Comparison of ENCODE assay signal across 1 cellular context in the genomic region with DNA sequence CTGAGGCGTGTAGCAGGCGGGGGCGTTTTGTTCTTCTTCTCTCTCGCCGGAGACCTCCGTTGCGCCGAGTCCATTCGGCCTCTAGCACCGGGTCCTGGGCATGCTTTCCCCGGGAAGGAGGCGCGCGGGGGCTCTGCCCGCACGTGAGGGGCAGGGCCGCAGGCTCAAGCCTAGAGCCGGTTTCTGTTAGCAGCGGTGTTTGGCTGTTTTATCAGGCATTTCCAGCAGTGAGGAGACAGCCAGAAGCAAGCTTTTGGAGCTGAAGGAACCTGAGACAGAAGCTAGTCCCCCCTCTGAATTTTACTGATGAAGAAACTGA.
A peak's percentile ranks its signal among the peaks of the same experiment; 100 is the strongest.
TF ChIP-seq lines count a peak whose summit lies in the region.

No MANE protein-coding gene starts in this region.

TF ChIP-seq in HepG2, 621 proteins besides CTCF, POLR2A, EP300 and RAD21 (continued from another document):
- TF ChIP-seq THAP9 (CRISPR knock-in tag; IDR thresholded peaks at IDR 0.05; ENCODE audit: borderline replicate concordance) (0 out of 2 replicates have a peak, but pooled peaks have one; percentile 27), ZFP36L2 (CRISPR knock-in tag; IDR thresholded peaks at IDR 0.05) (no peak), MATR3 (CRISPR knock-in tag; IDR thresholded peaks at IDR 0.05) (no peak), GABPA (IDR thresholded peaks at IDR 0.05; ENCODE audit: low read depth, low read length) (no peak), GABPA (CRISPR knock-in tag; IDR thresholded peaks at IDR 0.05; ENCODE audit: low read depth) (no peak), ZNF607 (CRISPR knock-in tag; IDR thresholded peaks at IDR 0.05; ENCODE audit: borderline replicate concordance) (no peak), ZNF282 (IDR thresholded peaks at IDR 0.05; ENCODE audit: partially characterized antibody) (no peak), RBM39 (IDR thresholded peaks at IDR 0.05; ENCODE audit: low read depth, low read length, poor library complexity, severe bottlenecking) (no peak), ZNF24 (IDR thresholded peaks at IDR 0.05) (no peak), ZFP91 (CRISPR knock-in tag; IDR thresholded peaks at IDR 0.05; ENCODE audit: borderline replicate concordance) (peak; percentile 33; the same call in 1 of the 2 replicates), NKX3-1 (CRISPR knock-in tag; IDR thresholded peaks at IDR 0.05) (no peak), KDM6A (CRISPR knock-in tag; IDR thresholded peaks at IDR 0.05; ENCODE audit: low read depth) (no peak), KLF13 (CRISPR knock-in tag; IDR thresholded peaks at IDR 0.05) (0 out of 2 replicates have a peak, but pooled peaks have one; percentile 4), FOSL1 (CRISPR knock-in tag; IDR thresholded peaks at IDR 0.05; ENCODE audit: borderline replicate concordance) (no peak), HNRNPK (IDR thresholded peaks at IDR 0.05; ENCODE audit: low read depth, low read length, poor library complexity, severe bottlenecking) (no peak), ZNF772 (CRISPR knock-in tag; IDR thresholded peaks at IDR 0.05) (0 out of 2 replicates have a peak, but pooled peaks have one; percentile 12), ZNF782 (CRISPR knock-in tag; IDR thresholded peaks at IDR 0.05; ENCODE audit: borderline replicate concordance) (0 out of 2 replicates have a peak, but pooled peaks have one; percentile 17)
- TF ChIP-seq, protein P1, sequence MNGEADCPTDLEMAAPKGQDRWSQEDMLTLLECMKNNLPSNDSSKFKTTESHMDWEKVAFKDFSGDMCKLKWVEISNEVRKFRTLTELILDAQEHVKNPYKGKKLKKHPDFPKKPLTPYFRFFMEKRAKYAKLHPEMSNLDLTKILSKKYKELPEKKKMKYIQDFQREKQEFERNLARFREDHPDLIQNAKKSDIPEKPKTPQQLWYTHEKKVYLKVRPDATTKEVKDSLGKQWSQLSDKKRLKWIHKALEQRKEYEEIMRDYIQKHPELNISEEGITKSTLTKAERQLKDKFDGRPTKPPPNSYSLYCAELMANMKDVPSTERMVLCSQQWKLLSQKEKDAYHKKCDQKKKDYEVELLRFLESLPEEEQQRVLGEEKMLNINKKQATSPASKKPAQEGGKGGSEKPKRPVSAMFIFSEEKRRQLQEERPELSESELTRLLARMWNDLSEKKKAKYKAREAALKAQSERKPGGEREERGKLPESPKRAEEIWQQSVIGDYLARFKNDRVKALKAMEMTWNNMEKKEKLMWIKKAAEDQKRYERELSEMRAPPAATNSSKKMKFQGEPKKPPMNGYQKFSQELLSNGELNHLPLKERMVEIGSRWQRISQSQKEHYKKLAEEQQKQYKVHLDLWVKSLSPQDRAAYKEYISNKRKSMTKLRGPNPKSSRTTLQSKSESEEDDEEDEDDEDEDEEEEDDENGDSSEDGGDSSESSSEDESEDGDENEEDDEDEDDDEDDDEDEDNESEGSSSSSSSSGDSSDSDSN (CRISPR knock-in tag; IDR thresholded peaks at IDR 0.05): 0 out of 2 replicates have a peak, but pooled peaks have one; percentile 50
- TF ChIP-seq, protein P2, sequence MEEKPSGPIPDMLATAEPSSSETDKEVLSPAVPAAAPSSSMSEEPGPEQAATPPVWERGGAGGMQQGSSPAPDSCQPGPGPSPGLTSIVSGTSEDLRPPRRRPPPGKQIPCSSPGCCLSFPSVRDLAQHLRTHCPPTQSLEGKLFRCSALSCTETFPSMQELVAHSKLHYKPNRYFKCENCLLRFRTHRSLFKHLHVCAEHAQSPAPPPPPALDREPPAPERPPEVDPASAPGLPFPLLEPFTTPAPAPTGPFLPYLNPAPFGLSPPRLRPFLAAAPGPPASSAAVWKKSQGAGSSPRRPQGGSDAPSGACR (CRISPR knock-in tag; IDR thresholded peaks at IDR 0.05): no peak
- TF ChIP-seq, protein P3, sequence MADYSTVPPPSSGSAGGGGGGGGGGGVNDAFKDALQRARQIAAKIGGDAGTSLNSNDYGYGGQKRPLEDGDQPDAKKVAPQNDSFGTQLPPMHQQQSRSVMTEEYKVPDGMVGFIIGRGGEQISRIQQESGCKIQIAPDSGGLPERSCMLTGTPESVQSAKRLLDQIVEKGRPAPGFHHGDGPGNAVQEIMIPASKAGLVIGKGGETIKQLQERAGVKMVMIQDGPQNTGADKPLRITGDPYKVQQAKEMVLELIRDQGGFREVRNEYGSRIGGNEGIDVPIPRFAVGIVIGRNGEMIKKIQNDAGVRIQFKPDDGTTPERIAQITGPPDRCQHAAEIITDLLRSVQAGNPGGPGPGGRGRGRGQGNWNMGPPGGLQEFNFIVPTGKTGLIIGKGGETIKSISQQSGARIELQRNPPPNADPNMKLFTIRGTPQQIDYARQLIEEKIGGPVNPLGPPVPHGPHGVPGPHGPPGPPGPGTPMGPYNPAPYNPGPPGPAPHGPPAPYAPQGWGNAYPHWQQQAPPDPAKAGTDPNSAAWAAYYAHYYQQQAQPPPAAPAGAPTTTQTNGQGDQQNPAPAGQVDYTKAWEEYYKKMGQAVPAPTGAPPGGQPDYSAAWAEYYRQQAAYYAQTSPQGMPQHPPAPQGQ (CRISPR knock-in tag; IDR thresholded peaks at IDR 0.05; ENCODE audit: borderline replicate concordance): no peak
